31 cellular contexts compared by ENCODE assay signal in genomic region chr3:122695927-122696561, GRCh38.
"Had no signal": no experiment of that assay in that cellular context is flagged by ENCODE, and none has a peak within 500 bp of the region (broad histone marks: within the 10 kb centered on the region; RNA-seq: fewer than 3 reads in every experiment).

No MANE protein-coding gene starts in this region.

- DNase-seq: activated CD4-positive, alpha-beta memory T cell treated with anti-CD3 and anti-CD28 coated beads for 36 hours; activated CD4-positive, alpha-beta T cell treated with anti-CD3 and anti-CD28 coated beads, Interleukin-2, amount 10 ng/mL, durations not matched to agents 24 days and 14 days; activated CD8-positive, alpha-beta memory T cell treated with anti-CD3 and anti-CD28 coated beads, Interleukin-2, amount 50 U/mL, for 4 hours; activated gamma-delta T cell; activated naive CD4-positive, alpha-beta T cell treated with anti-CD3 and anti-CD28 coated beads, Interleukin-2, amount 10 ng/mL, durations not matched to agents 7 days and 5 days; activated naive CD8-positive, alpha-beta T cell treated with anti-CD3 and anti-CD28 coated beads, Interleukin-2, amount 10 ng/mL, durations not matched to agents 7 days and 5 days; activated T-cell treated with anti-CD3 and anti-CD28 coated beads, Interleukin-2, amount 50 U/mL, for 1 hour; cerebellar nuclear complex; colonic mucosa; dorsolateral prefrontal cortex; effector memory CD4-positive, alpha-beta T cell; gastrocnemius medialis; glutamatergic neuron; islet precursor cell; mesenchymal stem cell; natural killer cell; posterior cingulate gyrus; right cardiac atrium; T-helper 9 cell; trophoblast cell had no signal

- H3K4me2 ChIP-seq: hepatocyte had no signal

- H3K36me3 ChIP-seq: cardiac muscle cell had no signal

- H3K4me1 Mint-ChIP-seq: brain had no signal

- ATAC-seq: activated CD4-positive, CD25-positive, alpha-beta regulatory T cell treated with anti-CD3 and anti-CD28 coated beads, Interleukin-2, amount 50 U/mL, for 24 hours; gastrocnemius medialis; natural killer cell; right cardiac atrium had no signal

- H3K36me3 Mint-ChIP-seq: brain had no signal

- H2AFZ ChIP-seq: hepatocyte had no signal

- H3K27me3 Mint-ChIP-seq: activated CD4-positive, alpha-beta memory T cell treated with anti-CD3 and anti-CD28 coated beads for 36 hours; activated CD4-positive, alpha-beta T cell treated with anti-CD3 and anti-CD28 coated beads, Interleukin-2, amount 10 ng/mL, durations not matched to agents 24 days and 14 days; activated naive CD4-positive, alpha-beta T cell treated with anti-CD3 and anti-CD28 coated beads, Interleukin-2, amount 10 ng/mL, durations not matched to agents 7 days and 5 days; activated naive CD8-positive, alpha-beta T cell treated with anti-CD3 and anti-CD28 coated beads, Interleukin-2, amount 10 ng/mL, durations not matched to agents 7 days and 5 days; stimulated activated naive CD8-positive, alpha-beta T cell treated with anti-CD3 and anti-CD28 coated beads, Interleukin-15, Interleukin-2, amounts not matched to agents 100 ng/mL and 50 ng/mL, for 24 hours had no signal

- H3K4me3 Mint-ChIP-seq: activated CD4-positive, alpha-beta memory T cell treated with anti-CD3 and anti-CD28 coated beads for 36 hours; activated CD4-positive, alpha-beta T cell treated with anti-CD3 and anti-CD28 coated beads, Interleukin-2, amount 10 ng/mL, durations not matched to agents 24 days and 14 days; activated naive CD4-positive, alpha-beta T cell treated with anti-CD3 and anti-CD28 coated beads, Interleukin-2, amount 10 ng/mL, durations not matched to agents 7 days and 5 days; activated naive CD8-positive, alpha-beta T cell treated with anti-CD3 and anti-CD28 coated beads, Interleukin-2, amount 10 ng/mL, durations not matched to agents 7 days and 5 days; activated T-helper 1 cell treated with anti-CD3 and anti-CD28 coated beads, Interleukin-12 subunit alpha, Interleukin-12 subunit beta, Interleukin-2, Interleukin-4 antibody, amounts not matched to agents 30 ng/mL and 10 ng/mL and 1 ng/mL, durations not matched to agents 14 hours and 24 hours and 36 hours; brain; natural killer cell; stimulated activated naive CD8-positive, alpha-beta T cell treated with anti-CD3 and anti-CD28 coated beads, Interleukin-15, Interleukin-2, amounts not matched to agents 100 ng/mL and 50 ng/mL, for 24 hours had no signal

- H3K27me3 ChIP-seq: ascending aorta, cardiac muscle cell, colonic mucosa, dorsolateral prefrontal cortex, gastrocnemius medialis, hepatocyte, vagina had no signal

- H3K9me3 ChIP-seq: ascending aorta, colonic mucosa, gastrocnemius medialis, thoracic aorta, vagina had no signal

- H3K27ac Mint-ChIP-seq: activated CD4-positive, alpha-beta memory T cell treated with anti-CD3 and anti-CD28 coated beads for 36 hours; activated naive CD4-positive, alpha-beta T cell treated with anti-CD3 and anti-CD28 coated beads, Interleukin-2, amount 10 ng/mL, durations not matched to agents 7 days and 5 days; activated T-helper 1 cell treated with anti-CD3 and anti-CD28 coated beads, Interleukin-12 subunit alpha, Interleukin-12 subunit beta, Interleukin-2, Interleukin-4 antibody, amounts not matched to agents 30 ng/mL and 10 ng/mL and 1 ng/mL, durations not matched to agents 14 hours and 24 hours and 36 hours; brain; stimulated activated naive CD8-positive, alpha-beta T cell treated with anti-CD3 and anti-CD28 coated beads, Interleukin-15, Interleukin-2, amounts not matched to agents 100 ng/mL and 50 ng/mL, for 24 hours had no signal

- H3K79me2 ChIP-seq: hepatocyte had no signal

- H3K9me3 Mint-ChIP-seq: activated CD4-positive, alpha-beta memory T cell treated with anti-CD3 and anti-CD28 coated beads for 36 hours; activated CD4-positive, alpha-beta T cell treated with anti-CD3 and anti-CD28 coated beads, Interleukin-2, amount 10 ng/mL, durations not matched to agents 24 days and 14 days; activated naive CD4-positive, alpha-beta T cell treated with anti-CD3 and anti-CD28 coated beads, Interleukin-2, amount 10 ng/mL, durations not matched to agents 7 days and 5 days; activated naive CD8-positive, alpha-beta T cell treated with anti-CD3 and anti-CD28 coated beads, Interleukin-2, amount 10 ng/mL, durations not matched to agents 7 days and 5 days; activated T-helper 1 cell treated with anti-CD3 and anti-CD28 coated beads, Interleukin-12 subunit alpha, Interleukin-12 subunit beta, Interleukin-2, Interleukin-4 antibody, amounts not matched to agents 30 ng/mL and 10 ng/mL and 1 ng/mL, durations not matched to agents 14 hours and 24 hours and 36 hours; brain; natural killer cell; stimulated activated naive CD8-positive, alpha-beta T cell treated with anti-CD3 and anti-CD28 coated beads, Interleukin-15, Interleukin-2, amounts not matched to agents 100 ng/mL and 50 ng/mL, for 24 hours had no signal

- H3K4me3 ChIP-seq: ascending aorta, cardiac muscle cell, colonic mucosa, dorsolateral prefrontal cortex, gastrocnemius medialis, hepatocyte, thoracic aorta, vagina had no signal

- FAIRE-seq: TTC549 had no signal

- H3K4me1 ChIP-seq: ascending aorta, colonic mucosa, gastrocnemius medialis had no signal

- H3K27ac ChIP-seq: ascending aorta, cardiac muscle cell, colonic mucosa, dorsolateral prefrontal cortex, gastrocnemius medialis, hepatocyte, thoracic aorta, vagina, VCaP had no signal
